1 cellular context compared by ENCODE assay signal in the genomic region with DNA sequence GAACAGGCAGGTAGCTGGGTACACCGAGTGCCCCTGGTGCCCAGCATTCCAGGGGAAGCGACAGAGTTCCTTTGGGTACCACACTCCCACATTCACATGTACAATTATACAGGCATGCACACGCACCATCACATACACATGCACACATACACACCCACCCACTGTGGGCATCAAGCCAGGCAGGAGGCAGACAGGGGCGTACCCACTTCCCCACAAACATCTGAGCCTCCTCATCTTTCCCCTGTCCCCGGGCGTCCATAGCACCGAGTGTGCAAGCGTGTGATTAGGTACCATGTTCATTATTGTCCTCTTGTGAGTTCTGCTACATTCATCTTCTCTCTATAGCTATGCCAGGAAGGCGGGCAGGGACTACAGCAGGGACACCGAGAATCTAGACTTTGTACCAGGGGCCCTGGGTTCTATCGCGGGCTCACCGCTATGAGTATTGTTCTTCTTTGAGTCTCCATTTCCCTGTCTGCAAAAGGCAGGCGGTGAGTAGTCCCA.
TF ChIP-seq lines count a peak whose summit lies in the region.

No MANE protein-coding gene starts in this region.

TF ChIP-seq in HepG2, 621 proteins besides CTCF, POLR2A, EP300 and RAD21 (continued from another document and continues in another):
- no peak for TF ChIP-seq ZNF180 (CRISPR knock-in tag; IDR thresholded peaks at IDR 0.05; ENCODE audit: borderline replicate concordance, low read depth)
- TF ChIP-seq, protein P1, sequence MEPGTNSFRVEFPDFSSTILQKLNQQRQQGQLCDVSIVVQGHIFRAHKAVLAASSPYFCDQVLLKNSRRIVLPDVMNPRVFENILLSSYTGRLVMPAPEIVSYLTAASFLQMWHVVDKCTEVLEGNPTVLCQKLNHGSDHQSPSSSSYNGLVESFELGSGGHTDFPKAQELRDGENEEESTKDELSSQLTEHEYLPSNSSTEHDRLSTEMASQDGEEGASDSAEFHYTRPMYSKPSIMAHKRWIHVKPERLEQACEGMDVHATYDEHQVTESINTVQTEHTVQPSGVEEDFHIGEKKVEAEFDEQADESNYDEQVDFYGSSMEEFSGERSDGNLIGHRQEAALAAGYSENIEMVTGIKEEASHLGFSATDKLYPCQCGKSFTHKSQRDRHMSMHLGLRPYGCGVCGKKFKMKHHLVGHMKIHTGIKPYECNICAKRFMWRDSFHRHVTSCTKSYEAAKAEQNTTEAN (CRISPR knock-in tag; conservative IDR thresholded peaks at IDR 0.05): no peak
- TF ChIP-seq ISX (CRISPR knock-in tag; conservative IDR thresholded peaks at IDR 0.05): no peak
- no peak for TF ChIP-seq ZNF556 (CRISPR knock-in tag; IDR thresholded peaks at IDR 0.05; ENCODE audit: borderline replicate concordance)
- TF ChIP-seq ZBTB3 (CRISPR knock-in tag; IDR thresholded peaks at IDR 0.05; ENCODE audit: borderline replicate concordance, low read depth): no peak
- TF ChIP-seq KLF12 (CRISPR knock-in tag; IDR thresholded peaks at IDR 0.05; ENCODE audit: borderline replicate concordance): no peak
- no peak for TF ChIP-seq ZNF713 (CRISPR knock-in tag; IDR thresholded peaks at IDR 0.05)
- TF ChIP-seq ZNF205 (CRISPR knock-in tag; IDR thresholded peaks at IDR 0.05): no peak
- no peak for TF ChIP-seq SAFB2 (CRISPR knock-in tag; IDR thresholded peaks at IDR 0.05; ENCODE audit: borderline replicate concordance, low read depth)
- TF ChIP-seq ZKSCAN1 (IDR thresholded peaks at IDR 0.05; ENCODE audit: low read length): no peak
- TF ChIP-seq ZNF83 (CRISPR knock-in tag; IDR thresholded peaks at IDR 0.05; ENCODE audit: borderline replicate concordance): no peak
- TF ChIP-seq, protein P2, sequence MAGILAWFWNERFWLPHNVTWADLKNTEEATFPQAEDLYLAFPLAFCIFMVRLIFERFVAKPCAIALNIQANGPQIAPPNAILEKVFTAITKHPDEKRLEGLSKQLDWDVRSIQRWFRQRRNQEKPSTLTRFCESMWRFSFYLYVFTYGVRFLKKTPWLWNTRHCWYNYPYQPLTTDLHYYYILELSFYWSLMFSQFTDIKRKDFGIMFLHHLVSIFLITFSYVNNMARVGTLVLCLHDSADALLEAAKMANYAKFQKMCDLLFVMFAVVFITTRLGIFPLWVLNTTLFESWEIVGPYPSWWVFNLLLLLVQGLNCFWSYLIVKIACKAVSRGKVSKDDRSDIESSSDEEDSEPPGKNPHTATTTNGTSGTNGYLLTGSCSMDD (CRISPR knock-in tag; IDR thresholded peaks at IDR 0.05): peak; percentile 57; the same call in 1 of the 2 replicates
- TF ChIP-seq, protein P3, sequence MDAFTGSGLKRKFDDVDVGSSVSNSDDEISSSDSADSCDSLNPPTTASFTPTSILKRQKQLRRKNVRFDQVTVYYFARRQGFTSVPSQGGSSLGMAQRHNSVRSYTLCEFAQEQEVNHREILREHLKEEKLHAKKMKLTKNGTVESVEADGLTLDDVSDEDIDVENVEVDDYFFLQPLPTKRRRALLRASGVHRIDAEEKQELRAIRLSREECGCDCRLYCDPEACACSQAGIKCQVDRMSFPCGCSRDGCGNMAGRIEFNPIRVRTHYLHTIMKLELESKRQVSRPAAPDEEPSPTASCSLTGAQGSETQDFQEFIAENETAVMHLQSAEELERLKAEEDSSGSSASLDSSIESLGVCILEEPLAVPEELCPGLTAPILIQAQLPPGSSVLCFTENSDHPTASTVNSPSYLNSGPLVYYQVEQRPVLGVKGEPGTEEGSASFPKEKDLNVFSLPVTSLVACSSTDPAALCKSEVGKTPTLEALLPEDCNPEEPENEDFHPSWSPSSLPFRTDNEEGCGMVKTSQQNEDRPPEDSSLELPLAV (CRISPR knock-in tag; conservative IDR thresholded peaks at IDR 0.05; ENCODE audit: low read depth): no peak
- TF ChIP-seq ZNF468 (CRISPR knock-in tag; IDR thresholded peaks at IDR 0.05): no peak
- TF ChIP-seq ZFP36L1 (CRISPR knock-in tag; IDR thresholded peaks at IDR 0.05): no peak
- no peak for TF ChIP-seq GABPA (IDR thresholded peaks at IDR 0.05; ENCODE audit: low read depth, low read length)
- peak; percentile 14; the same call in 1 of the 2 replicates for TF ChIP-seq GABPA (CRISPR knock-in tag; IDR thresholded peaks at IDR 0.05; ENCODE audit: low read depth)
- TF ChIP-seq, protein P4, sequence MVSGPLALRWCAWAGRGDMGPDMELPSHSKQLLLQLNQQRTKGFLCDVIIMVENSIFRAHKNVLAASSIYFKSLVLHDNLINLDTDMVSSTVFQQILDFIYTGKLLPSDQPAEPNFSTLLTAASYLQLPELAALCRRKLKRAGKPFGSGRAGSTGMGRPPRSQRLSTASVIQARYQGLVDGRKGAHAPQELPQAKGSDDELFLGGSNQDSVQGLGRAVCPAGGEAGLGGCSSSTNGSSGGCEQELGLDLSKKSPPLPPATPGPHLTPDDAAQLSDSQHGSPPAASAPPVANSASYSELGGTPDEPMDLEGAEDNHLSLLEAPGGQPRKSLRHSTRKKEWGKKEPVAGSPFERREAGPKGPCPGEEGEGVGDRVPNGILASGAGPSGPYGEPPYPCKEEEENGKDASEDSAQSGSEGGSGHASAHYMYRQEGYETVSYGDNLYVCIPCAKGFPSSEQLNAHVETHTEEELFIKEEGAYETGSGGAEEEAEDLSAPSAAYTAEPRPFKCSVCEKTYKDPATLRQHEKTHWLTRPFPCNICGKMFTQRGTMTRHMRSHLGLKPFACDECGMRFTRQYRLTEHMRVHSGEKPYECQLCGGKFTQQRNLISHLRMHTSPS (CRISPR knock-in tag; IDR thresholded peaks at IDR 0.05; ENCODE audit: low read depth): peak; percentile 77; the same call in 1 of the 2 replicates
- TF ChIP-seq CCAR2 (optimal IDR thresholded peaks at IDR 0.05; ENCODE audit: low read depth, low read length): no peak
- TF ChIP-seq, protein P5, sequence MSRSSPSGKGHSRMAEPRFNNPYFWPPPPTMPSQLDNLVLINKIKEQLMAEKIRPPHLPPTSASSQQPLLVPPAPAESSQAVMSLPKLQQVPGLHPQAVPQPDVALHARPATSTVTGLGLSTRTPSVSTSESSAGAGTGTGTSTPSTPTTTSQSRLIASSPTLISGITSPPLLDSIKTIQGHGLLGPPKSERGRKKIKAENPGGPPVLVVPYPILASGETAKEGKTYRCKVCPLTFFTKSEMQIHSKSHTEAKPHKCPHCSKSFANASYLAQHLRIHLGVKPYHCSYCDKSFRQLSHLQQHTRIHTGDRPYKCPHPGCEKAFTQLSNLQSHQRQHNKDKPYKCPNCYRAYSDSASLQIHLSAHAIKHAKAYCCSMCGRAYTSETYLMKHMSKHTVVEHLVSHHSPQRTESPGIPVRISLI (CRISPR knock-in tag; IDR thresholded peaks at IDR 0.05; ENCODE audit: borderline replicate concordance): no peak
- TF ChIP-seq SRSF4 (IDR thresholded peaks at IDR 0.05; ENCODE audit: low read depth, low read length, poor library complexity, severe bottlenecking): no peak
- TF ChIP-seq ZNF382 (CRISPR knock-in tag; IDR thresholded peaks at IDR 0.05; ENCODE audit: borderline replicate concordance): no peak
- TF ChIP-seq BCL6 (CRISPR knock-in tag; IDR thresholded peaks at IDR 0.05): no peak
- no peak for TF ChIP-seq YEATS2 (CRISPR knock-in tag; IDR thresholded peaks at IDR 0.05; ENCODE audit: borderline replicate concordance)
- TF ChIP-seq, protein P6, sequence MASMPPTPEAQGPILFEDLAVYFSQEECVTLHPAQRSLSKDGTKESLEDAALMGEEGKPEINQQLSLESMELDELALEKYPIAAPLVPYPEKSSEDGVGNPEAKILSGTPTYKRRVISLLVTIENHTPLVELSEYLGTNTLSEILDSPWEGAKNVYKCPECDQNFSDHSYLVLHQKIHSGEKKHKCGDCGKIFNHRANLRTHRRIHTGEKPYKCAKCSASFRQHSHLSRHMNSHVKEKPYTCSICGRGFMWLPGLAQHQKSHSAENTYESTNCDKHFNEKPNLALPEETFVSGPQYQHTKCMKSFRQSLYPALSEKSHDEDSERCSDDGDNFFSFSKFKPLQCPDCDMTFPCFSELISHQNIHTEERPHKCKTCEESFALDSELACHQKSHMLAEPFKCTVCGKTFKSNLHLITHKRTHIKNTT (CRISPR knock-in tag; IDR thresholded peaks at IDR 0.05): no peak
- no peak for TF ChIP-seq U2AF1 (optimal IDR thresholded peaks at IDR 0.05; ENCODE audit: low read depth, low read length)
- TF ChIP-seq, protein P7, sequence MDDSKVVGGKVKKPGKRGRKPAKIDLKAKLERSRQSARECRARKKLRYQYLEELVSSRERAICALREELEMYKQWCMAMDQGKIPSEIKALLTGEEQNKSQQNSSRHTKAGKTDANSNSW (CRISPR knock-in tag; IDR thresholded peaks at IDR 0.05; ENCODE audit: borderline replicate concordance): no peak
- TF ChIP-seq, protein P8, sequence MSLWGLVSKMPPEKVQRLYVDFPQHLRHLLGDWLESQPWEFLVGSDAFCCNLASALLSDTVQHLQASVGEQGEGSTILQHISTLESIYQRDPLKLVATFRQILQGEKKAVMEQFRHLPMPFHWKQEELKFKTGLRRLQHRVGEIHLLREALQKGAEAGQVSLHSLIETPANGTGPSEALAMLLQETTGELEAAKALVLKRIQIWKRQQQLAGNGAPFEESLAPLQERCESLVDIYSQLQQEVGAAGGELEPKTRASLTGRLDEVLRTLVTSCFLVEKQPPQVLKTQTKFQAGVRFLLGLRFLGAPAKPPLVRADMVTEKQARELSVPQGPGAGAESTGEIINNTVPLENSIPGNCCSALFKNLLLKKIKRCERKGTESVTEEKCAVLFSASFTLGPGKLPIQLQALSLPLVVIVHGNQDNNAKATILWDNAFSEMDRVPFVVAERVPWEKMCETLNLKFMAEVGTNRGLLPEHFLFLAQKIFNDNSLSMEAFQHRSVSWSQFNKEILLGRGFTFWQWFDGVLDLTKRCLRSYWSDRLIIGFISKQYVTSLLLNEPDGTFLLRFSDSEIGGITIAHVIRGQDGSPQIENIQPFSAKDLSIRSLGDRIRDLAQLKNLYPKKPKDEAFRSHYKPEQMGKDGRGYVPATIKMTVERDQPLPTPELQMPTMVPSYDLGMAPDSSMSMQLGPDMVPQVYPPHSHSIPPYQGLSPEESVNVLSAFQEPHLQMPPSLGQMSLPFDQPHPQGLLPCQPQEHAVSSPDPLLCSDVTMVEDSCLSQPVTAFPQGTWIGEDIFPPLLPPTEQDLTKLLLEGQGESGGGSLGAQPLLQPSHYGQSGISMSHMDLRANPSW (CRISPR knock-in tag; IDR thresholded peaks at IDR 0.05; ENCODE audit: borderline replicate concordance): no peak
- TF ChIP-seq ZNF776 (CRISPR knock-in tag; IDR thresholded peaks at IDR 0.05): no peak
- TF ChIP-seq, protein P9, sequence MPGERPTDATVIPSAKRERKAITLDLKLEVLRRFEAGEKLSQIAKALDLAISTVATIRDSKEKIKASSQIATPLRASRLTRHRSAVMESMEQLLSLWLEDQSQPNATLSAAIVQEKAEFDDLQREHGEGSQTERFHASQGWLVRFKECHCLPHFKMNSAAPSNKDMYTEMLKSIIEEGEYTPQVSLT (CRISPR knock-in tag; IDR thresholded peaks at IDR 0.05; ENCODE audit: borderline replicate concordance, low read depth): no peak
- TF ChIP-seq JUND (CRISPR knock-in tag; IDR thresholded peaks at IDR 0.05): no peak
- no peak for TF ChIP-seq ZNF883 (CRISPR knock-in tag; IDR thresholded peaks at IDR 0.05; ENCODE audit: not compliant biosample characterization)
- TF ChIP-seq ZKSCAN5 (CRISPR knock-in tag; IDR thresholded peaks at IDR 0.05): no peak
- TF ChIP-seq, protein P10, sequence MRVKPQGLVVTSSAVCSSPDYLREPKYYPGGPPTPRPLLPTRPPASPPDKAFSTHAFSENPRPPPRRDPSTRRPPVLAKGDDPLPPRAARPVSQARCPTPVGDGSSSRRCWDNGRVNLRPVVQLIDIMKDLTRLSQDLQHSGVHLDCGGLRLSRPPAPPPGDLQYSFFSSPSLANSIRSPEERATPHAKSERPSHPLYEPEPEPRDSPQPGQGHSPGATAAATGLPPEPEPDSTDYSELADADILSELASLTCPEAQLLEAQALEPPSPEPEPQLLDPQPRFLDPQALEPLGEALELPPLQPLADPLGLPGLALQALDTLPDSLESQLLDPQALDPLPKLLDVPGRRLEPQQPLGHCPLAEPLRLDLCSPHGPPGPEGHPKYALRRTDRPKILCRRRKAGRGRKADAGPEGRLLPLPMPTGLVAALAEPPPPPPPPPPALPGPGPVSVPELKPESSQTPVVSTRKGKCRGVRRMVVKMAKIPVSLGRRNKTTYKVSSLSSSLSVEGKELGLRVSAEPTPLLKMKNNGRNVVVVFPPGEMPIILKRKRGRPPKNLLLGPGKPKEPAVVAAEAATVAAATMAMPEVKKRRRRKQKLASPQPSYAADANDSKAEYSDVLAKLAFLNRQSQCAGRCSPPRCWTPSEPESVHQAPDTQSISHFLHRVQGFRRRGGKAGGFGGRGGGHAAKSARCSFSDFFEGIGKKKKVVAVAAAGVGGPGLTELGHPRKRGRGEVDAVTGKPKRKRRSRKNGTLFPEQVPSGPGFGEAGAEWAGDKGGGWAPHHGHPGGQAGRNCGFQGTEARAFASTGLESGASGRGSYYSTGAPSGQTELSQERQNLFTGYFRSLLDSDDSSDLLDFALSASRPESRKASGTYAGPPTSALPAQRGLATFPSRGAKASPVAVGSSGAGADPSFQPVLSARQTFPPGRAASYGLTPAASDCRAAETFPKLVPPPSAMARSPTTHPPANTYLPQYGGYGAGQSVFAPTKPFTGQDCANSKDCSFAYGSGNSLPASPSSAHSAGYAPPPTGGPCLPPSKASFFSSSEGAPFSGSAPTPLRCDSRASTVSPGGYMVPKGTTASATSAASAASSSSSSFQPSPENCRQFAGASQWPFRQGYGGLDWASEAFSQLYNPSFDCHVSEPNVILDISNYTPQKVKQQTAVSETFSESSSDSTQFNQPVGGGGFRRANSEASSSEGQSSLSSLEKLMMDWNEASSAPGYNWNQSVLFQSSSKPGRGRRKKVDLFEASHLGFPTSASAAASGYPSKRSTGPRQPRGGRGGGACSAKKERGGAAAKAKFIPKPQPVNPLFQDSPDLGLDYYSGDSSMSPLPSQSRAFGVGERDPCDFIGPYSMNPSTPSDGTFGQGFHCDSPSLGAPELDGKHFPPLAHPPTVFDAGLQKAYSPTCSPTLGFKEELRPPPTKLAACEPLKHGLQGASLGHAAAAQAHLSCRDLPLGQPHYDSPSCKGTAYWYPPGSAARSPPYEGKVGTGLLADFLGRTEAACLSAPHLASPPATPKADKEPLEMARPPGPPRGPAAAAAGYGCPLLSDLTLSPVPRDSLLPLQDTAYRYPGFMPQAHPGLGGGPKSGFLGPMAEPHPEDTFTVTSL (CRISPR knock-in tag; IDR thresholded peaks at IDR 0.05; ENCODE audit: borderline replicate concordance): no peak
- TF ChIP-seq DNMT3B (CRISPR knock-in tag; conservative IDR thresholded peaks at IDR 0.05): no peak
- TF ChIP-seq, protein P11, sequence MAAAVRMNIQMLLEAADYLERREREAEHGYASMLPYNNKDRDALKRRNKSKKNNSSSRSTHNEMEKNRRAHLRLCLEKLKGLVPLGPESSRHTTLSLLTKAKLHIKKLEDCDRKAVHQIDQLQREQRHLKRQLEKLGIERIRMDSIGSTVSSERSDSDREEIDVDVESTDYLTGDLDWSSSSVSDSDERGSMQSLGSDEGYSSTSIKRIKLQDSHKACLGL (CRISPR knock-in tag; IDR thresholded peaks at IDR 0.05): no peak
- no peak for TF ChIP-seq AGO1 (IDR thresholded peaks at IDR 0.05; ENCODE audit: low read depth, low read length, poor library complexity, severe bottlenecking)
- TF ChIP-seq, protein P12, sequence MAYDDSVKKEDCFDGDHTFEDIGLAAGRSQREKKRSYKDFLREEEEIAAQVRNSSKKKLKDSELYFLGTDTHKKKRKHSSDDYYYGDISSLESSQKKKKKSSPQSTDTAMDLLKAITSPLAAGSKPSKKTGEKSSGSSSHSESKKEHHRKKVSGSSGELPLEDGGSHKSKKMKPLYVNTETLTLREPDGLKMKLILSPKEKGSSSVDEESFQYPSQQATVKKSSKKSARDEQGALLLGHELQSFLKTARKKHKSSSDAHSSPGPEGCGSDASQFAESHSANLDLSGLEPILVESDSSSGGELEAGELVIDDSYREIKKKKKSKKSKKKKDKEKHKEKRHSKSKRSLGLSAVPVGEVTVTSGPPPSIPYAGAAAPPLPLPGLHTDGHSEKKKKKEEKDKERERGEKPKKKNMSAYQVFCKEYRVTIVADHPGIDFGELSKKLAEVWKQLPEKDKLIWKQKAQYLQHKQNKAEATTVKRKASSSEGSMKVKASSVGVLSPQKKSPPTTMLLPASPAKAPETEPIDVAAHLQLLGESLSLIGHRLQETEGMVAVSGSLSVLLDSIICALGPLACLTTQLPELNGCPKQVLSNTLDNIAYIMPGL (CRISPR knock-in tag; IDR thresholded peaks at IDR 0.05; ENCODE audit: borderline replicate concordance in 1 of 2, low read depth in 1 of 2): no peak
